ENCODE assay signal across 27 cellular contexts in genomic region chr7:115838829-115839228, GRCh38.
DNase-seq lines count a peak whose midpoint lies in the region; ATAC-seq and TF ChIP-seq lines count a peak whose summit lies in the region.
"Had no signal": no experiment of that assay in that cellular context is flagged by ENCODE, and none has a peak within 500 bp of the region (broad histone marks: within the 10 kb centered on the region; RNA-seq: fewer than 3 reads in every experiment).

No MANE protein-coding gene starts in this region.

- no peaks in the 10 kb centered on the region for H3K9me3 ChIP-seq in PC-9 (ENCODE audit: insufficient read depth, low read depth)
- no peaks in the 10 kb centered on the region for H3K9me3 ChIP-seq in neuronal stem cell (replicated peaks in 1 of 2; ENCODE audit: control insufficient read depth in 2 of 2, insufficient read depth in 1 of 2, low read depth in 1 of 2, low read length in 2 of 2)
- H3K9me3 ChIP-seq: left lung, right atrium auricular region, thoracic aorta, vagina had no signal

- H2BK15ac ChIP-seq in neuronal stem cell (ENCODE audit: low read length), result no peak overlapping the region

- ATAC-seq in HG02588 (IDR thresholded peaks at IDR 0.05; ENCODE audit: unreplicated experiment), result no peak
- ATAC-seq: activated CD8-positive, alpha-beta memory T cell treated with anti-CD3 and anti-CD28 coated beads, Interleukin-2, amount 10 ng/mL, durations not matched to agents 7 days and 5 days; foreskin keratinocyte; GM23338; left lung; naive thymus-derived CD8-positive, alpha-beta T cell; SK-N-SH treated with all-trans-retinoic acid at 6 μM for 48 hours had no signal

- H3K79me1 ChIP-seq in neuronal stem cell (ENCODE audit: low read depth, low read length), result no peaks in the 10 kb centered on the region

- no peak overlapping the region for H3K9ac ChIP-seq in neuronal stem cell (ENCODE audit: low read depth, low read length, poor library complexity)

- H3K18ac ChIP-seq in neuronal stem cell (ENCODE audit: low read length), result no peak overlapping the region

- intact Hi-C loops in PC-9 (cut with micrococcal nuclease; ENCODE audit: unreplicated experiment), result no loop called here

- H2AFZ ChIP-seq in PC-9 (peak overlapping the region; percentile 69; the same call in 1 of the 2 replicates), neuronal stem cell (ENCODE audit: low read length) (peak overlapping the region; percentile 18)
- H2AFZ ChIP-seq: GM23338 had no signal

- H3K9me2 ChIP-seq in PC-9 (ENCODE audit: insufficient read depth), result no peaks in the 10 kb centered on the region

- H4K91ac ChIP-seq in neuronal stem cell (ENCODE audit: low read depth, low read length, poor library complexity), result no peak overlapping the region

- H3K4me2 ChIP-seq in PC-9 (no peak overlapping the region), neuronal stem cell (ENCODE audit: insufficient read depth, low read length, poor library complexity, severe bottlenecking) (no peak overlapping the region)
- H3K4me2 ChIP-seq: GM23338 had no signal

- H3K4me1 ChIP-seq in PC-9 (replicated peaks; ENCODE audit: insufficient read depth), result no peaks in the 10 kb centered on the region
- no peaks in the 10 kb centered on the region for H3K4me1 ChIP-seq in neuronal stem cell (ENCODE audit: control insufficient read depth in 2 of 2, insufficient read depth in 1 of 2, low read depth in 1 of 2, low read length in 2 of 2)
- H3K4me1 ChIP-seq: foreskin keratinocyte, left lung, right atrium auricular region, vagina had no signal

- no peak for TF ChIP-seq CTCF in PC-9 (conservative IDR thresholded peaks at IDR 0.05)

- no peak overlapping the region for H2AK5ac ChIP-seq in neuronal stem cell (ENCODE audit: low read depth, low read length)

- CTCF ChIA-PET in PC-9 (lab: Charles Lee), result no interaction called here

- no peak overlapping the region for H2BK12ac ChIP-seq in neuronal stem cell (ENCODE audit: low read length)

- H3K79me2 ChIP-seq in PC-9 (ENCODE audit: low read depth), result no peaks in the 10 kb centered on the region

- BruUV-seq in PC-9 (replicated peaks; lab: Mats Ljungman, UMichigan), result no TSS peak

- H3K27ac ChIP-seq in PC-9, result no peak overlapping the region
- H3K27ac ChIP-seq in neuronal stem cell (replicated peaks; ENCODE audit: low read length), result no peak overlapping the region
- H3K27ac ChIP-seq: cardiac muscle cell, foreskin keratinocyte, left lung, right atrium auricular region, thoracic aorta, vagina had no signal

- no peak overlapping the region for H2BK120ac ChIP-seq in neuronal stem cell (ENCODE audit: low read depth, low read length)

- H3K14ac ChIP-seq in neuronal stem cell (ENCODE audit: low read length), result no peak overlapping the region

- H3K4me3 ChIP-seq in PC-9 (no peak overlapping the region), neuronal stem cell (ENCODE audit: low read length in 2 of 2) (no peak overlapping the region)
- H3K4me3 ChIP-seq: cardiac muscle cell, GM23338, left lung, right atrium auricular region, thoracic aorta, vagina had no signal

- no peaks in the 10 kb centered on the region for H3K36me3 ChIP-seq in PC-9 (ENCODE audit: low read depth)
- H3K36me3 ChIP-seq in neuronal stem cell (replicated peaks in 1 of 2; ENCODE audit: control insufficient read depth in 2 of 2, insufficient read depth in 2 of 2, low read length in 2 of 2), result no peaks in the 10 kb centered on the region
- H3K36me3 ChIP-seq: cardiac muscle cell, left lung, right atrium auricular region, thoracic aorta, vagina had no signal

- POLR2A ChIA-PET in PC-9 (lab: Charles Lee; ENCODE audit: unreplicated experiment), result no interaction called here

- no peak overlapping the region for H3K23ac ChIP-seq in neuronal stem cell (ENCODE audit: low read depth, low read length, poor library complexity)

- DNase-seq in EL, result peak; percentile 1
- DNase-seq in PC-9, result no peak
- peak; percentile 41 for DNase-seq in fibroblast of gingiva (ENCODE audit: low read depth)
- no peak for DNase-seq in neuronal stem cell (ENCODE audit: low spot score)
- no peak for DNase-seq in DMS153 treated with DMSO at 0.1 percent for 48 hours (lab: John Stamatoyannopoulos, UW; ENCODE audit: unreplicated experiment)
- DNase-seq in HK-2 (ENCODE audit: unreplicated experiment), result no peak
- no peak for DNase-seq in AML-193 (lab: John Stamatoyannopoulos, UW)
- DNase-seq: activated CD4-positive, alpha-beta T cell treated with anti-CD3 and anti-CD28 coated beads, Interleukin-2, amount 10 ng/mL, durations not matched to agents 7 days and 5 days; activated CD8-positive, alpha-beta memory T cell treated with anti-CD3 and anti-CD28 coated beads, Interleukin-2, amount 10 ng/mL, durations not matched to agents 7 days and 5 days; activated naive CD4-positive, alpha-beta T cell treated with anti-CD3 and anti-CD28 coated beads for 36 hours; amygdala; CD4-positive, CD25-positive, alpha-beta regulatory T cell; foreskin keratinocyte; GDM1; Karpas-422; left lung; MV-4-11; naive thymus-derived CD8-positive, alpha-beta T cell; NCI-H2171 treated with DMSO at 0.1 percent for 48 hours; stimulated activated naive CD4-positive, alpha-beta T cell treated with Interleukin-2 at 50 U/mL for 16 hours had no signal

- no peak overlapping the region for H3K4ac ChIP-seq in neuronal stem cell (ENCODE audit: low read length)

- H2BK5ac ChIP-seq in neuronal stem cell (ENCODE audit: low read length), result no peak overlapping the region

- H4K20me1 ChIP-seq in PC-9 (ENCODE audit: insufficient read depth), result no peaks in the 10 kb centered on the region

- H4K8ac ChIP-seq in neuronal stem cell (ENCODE audit: low read depth, low read length), result no peak overlapping the region

- no peaks in the 10 kb centered on the region for H3K27me3 ChIP-seq in PC-9 (ENCODE audit: insufficient read depth, low read depth)
- H3K27me3 ChIP-seq in neuronal stem cell (ENCODE audit: control insufficient read depth in 3 of 3, insufficient read depth in 3 of 3, low read depth in 1 of 3, low read length in 3 of 3), result no peaks in the 10 kb centered on the region
- H3K27me3 ChIP-seq: cardiac muscle cell, foreskin keratinocyte, left lung, right atrium auricular region, vagina had no signal

- H3F3A ChIP-seq in PC-9 (ENCODE audit: insufficient read depth, low read depth), result no peaks in the 10 kb centered on the region

Comparison
In these comparisons a context has a peak if more than half of its experiments do, and no peak if none do; other contexts are left out.
1. DNase-seq: peak in EL (single experiment) and fibroblast of gingiva (single experiment); none in PC-9 (0 of 2), neuronal stem cell (single experiment), DMS153 treated with DMSO at 0.1 percent for 48 hours (single experiment), HK-2 (single experiment) and AML-193 (0 of 2).